Comparison of ENCODE assay signal across 13 cellular contexts in the genomic region with DNA sequence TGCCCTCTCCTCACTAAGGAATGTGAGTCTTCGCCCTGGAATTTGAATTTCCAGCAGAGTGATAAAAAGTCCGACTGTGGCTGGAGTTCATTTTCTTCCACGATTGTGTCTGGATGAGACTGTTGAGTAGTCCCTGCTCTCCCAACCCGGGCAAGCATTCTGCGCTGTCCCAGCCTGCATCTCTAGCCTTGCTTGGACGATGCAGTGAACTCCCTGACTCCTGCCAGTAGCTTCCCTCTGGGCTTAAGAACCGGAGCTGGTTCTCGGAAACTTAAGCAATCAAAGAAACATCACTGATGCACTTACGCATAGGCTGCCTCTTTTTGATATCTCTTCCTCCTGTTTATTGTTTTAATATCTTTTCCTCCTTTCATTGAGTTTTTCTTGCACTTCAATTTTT.
"Had no signal": no experiment of that assay in that cellular context is flagged by ENCODE, and none has a peak within 500 bp of the region (broad histone marks: within the 10 kb centered on the region; RNA-seq: fewer than 3 reads in every experiment).

No MANE protein-coding gene starts in this region.

- H3K27ac ChIP-seq: vagina had no signal

- H3K9me3 ChIP-seq: vagina had no signal

- H3K36me3 ChIP-seq: vagina had no signal

- H3K4me1 ChIP-seq: vagina had no signal

- H3K4me3 ChIP-seq: vagina had no signal

- H3K27me3 ChIP-seq: vagina had no signal

- DNase-seq: activated CD8-positive, alpha-beta memory T cell treated with anti-CD3 and anti-CD28 coated beads for 24 hours; activated gamma-delta T cell; activated T-cell treated with anti-CD3 and anti-CD28 coated beads, Interleukin-2, amount 50 U/mL, for 72 hours; caudate nucleus; erythroblast; hippocampal formation; occipital lobe; stimulated activated CD4-positive, alpha-beta T cell treated with anti-CD3 and anti-CD28 coated beads, Interleukin-2, amount 100 ng/mL, for 24 hours; stimulated activated naive CD4-positive, alpha-beta T cell treated with Interleukin-2 at 50 U/mL for 16 hours; substantia nigra; T1000; trophoblast cell had no signal
